ENCODE assay signal across 21 cellular contexts in the genomic region with DNA sequence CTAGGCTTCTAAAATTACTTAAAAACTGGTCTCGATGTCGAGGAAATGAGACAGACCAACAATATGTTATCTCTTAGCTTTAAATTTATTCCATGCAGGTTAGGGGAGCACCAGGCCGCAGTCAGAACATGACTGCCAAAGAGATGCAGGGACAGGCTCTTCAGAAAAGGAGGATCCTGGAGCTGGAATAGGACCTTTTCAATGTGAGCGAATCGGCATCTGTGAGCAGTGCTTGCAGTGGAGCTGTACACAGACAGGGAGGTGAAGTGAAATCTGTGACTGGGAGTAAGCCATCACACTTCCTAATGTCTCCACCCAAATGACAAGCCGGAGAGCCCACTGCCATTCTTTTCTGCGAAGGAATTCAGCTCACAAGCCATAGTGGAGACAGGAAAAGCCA.
A peak's percentile ranks its signal among the peaks of the same experiment; 100 is the strongest.
DNase-seq lines count a peak whose midpoint lies in the region; ATAC-seq, FAIRE-seq and TF ChIP-seq lines count a peak whose summit lies in the region.
"Had no signal": no experiment of that assay in that cellular context is flagged by ENCODE, and none has a peak within 500 bp of the region (broad histone marks: within the 10 kb centered on the region; RNA-seq: fewer than 3 reads in every experiment).

No MANE protein-coding gene starts in this region.

- no peak overlapping the region for H2AFZ ChIP-seq in H1 (ENCODE audit: low read length)

- intact Hi-C loops in gastrocnemius medialis (cut with DNase I; ENCODE audit: low total_unique reads): no loop called here

- H2BK5ac ChIP-seq in H1 (ENCODE audit: low read depth, low read length): no peak overlapping the region

- H2BK12ac ChIP-seq in H1 (ENCODE audit: low read depth, low read length): 0 out of 2 replicates have a peak overlapping the region, but pooled peaks have one; percentile 53

- peak; percentile 13 for FAIRE-seq in A549 (lab: Jason Lieb, UNC)
- FAIRE-seq in H1 (lab: Jason Lieb, UNC): no peak

- in situ Hi-C loops in gastrocnemius medialis (cut with MboI; ENCODE audit: low sequenced_read_pairs in 4 of 4): no loop called here

- DNase-seq in A549 (ENCODE audit: low read depth in 1 of 2, low spot score in 1 of 2) (no peak), SJCRH30 (peak; percentile 34 to 70), H1 (ENCODE audit: low read depth in 1 of 2, low spot score in 2 of 2) (no peak), mesothelial cell of epicardium (ENCODE audit: low spot score in 2 of 2, unreplicated experiment in 2 of 2) (no peak), gastrocnemius medialis (no peak), NOMO-1 treated with DMSO at 0.1 percent for 48 hours (lab: John Stamatoyannopoulos, UW; ENCODE audit: unreplicated experiment) (no peak), NCI-H2081 (lab: John Stamatoyannopoulos, UW) (no peak), Ammon's horn (ENCODE audit: low spot score) (no peak)
- DNase-seq: activated CD4-positive, alpha-beta memory T cell treated with anti-CD3 and anti-CD28 coated beads for 36 hours; activated effector memory CD4-positive, alpha-beta T cell treated with anti-CD3 and anti-CD28 coated beads, Interleukin-2, amount 50 U/mL, for 16 hours; COR-L47; dermis blood vessel endothelial cell; EL; mucosa of descending colon; NCI-H1105 treated with DMSO at 0.1 percent for 48 hours; NCI-H2081 treated with DMSO at 0.1 percent for 48 hours had no signal

- H2BK120ac ChIP-seq in H1 (replicated peaks; ENCODE audit: low read depth, low read length): no peak overlapping the region

- CTCF ChIA-PET in A549 (lab: Yijun Ruan, JAX) (interaction anchor here (0.9 kb wide), 1 partner anchor 20 kb away, joined by 3 read pairs; no protein-coding TSS in a partner anchor), H1 (lab: Charles Lee; ENCODE audit: partially characterized antibody) (interaction anchor here (0.9 to 2.4 kb wide), 4 partner anchors 8 to 21 kb away, joined by 4 to 8 read pairs (median 4); no protein-coding TSS in a partner anchor)

- H3K27ac ChIP-seq in A549 (no peak overlapping the region), SJCRH30 (peak overlapping the region; percentile 84), H1 (ENCODE audit: low read depth, low read length) (no peak overlapping the region), gastrocnemius medialis (peak overlapping the region in 2 of 4 donors; percentile 7 to 14)
- H3K27ac ChIP-seq: prostate gland had no signal

- H3K23me2 ChIP-seq in H1 (ENCODE audit: low read depth, low read length): no peaks in the 10 kb centered on the region

- H3K23ac ChIP-seq in H1 (ENCODE audit: insufficient read length): no peak overlapping the region

- H3K4ac ChIP-seq in H1 (replicated peaks; ENCODE audit: insufficient read length, low read depth, low read length): no peak overlapping the region

- no peaks in the 10 kb centered on the region for H3K27me3 Mint-ChIP-seq in mesothelial cell of epicardium (ENCODE audit: low read depth)
- H3K27me3 Mint-ChIP-seq: stimulated activated memory B cell treated with anti-CD40 and anti-IgM and Interleukin-4, amounts not matched to agents 10 μg/mL and 1 μg/mL and 100 μg/mL, for 72 hours had no signal

- peaks cover 0 to 2% of the 10 kb centered on the region in 2 experiments for H4K20me1 ChIP-seq in H1 (replicated peaks in 1 of 2; ENCODE audit: control insufficient read depth in 1 of 2, insufficient read depth in 2 of 2, low read length in 2 of 2)

- H3K4me2 ChIP-seq in A549 (no peak overlapping the region), H1 (ENCODE audit: insufficient read depth in 1 of 2, low read depth in 2 of 2, low read length in 2 of 2) (no peak overlapping the region)
- H3K4me2 ChIP-seq: smooth muscle cell had no signal

- POLR2A ChIA-PET in A549 (lab: Yijun Ruan, JAX): no interaction called here
- POLR2A ChIA-PET in H1 (lab: Charles Lee; ENCODE audit: partially characterized antibody): no interaction called here

- H3K4me1 Mint-ChIP-seq in mesothelial cell of epicardium: peaks cover 26% of the 10 kb centered on the region
- H3K4me1 Mint-ChIP-seq: stimulated activated memory B cell treated with anti-CD40 and anti-IgM and Interleukin-4, amounts not matched to agents 10 μg/mL and 1 μg/mL and 100 μg/mL, for 72 hours had no signal

- TF ChIP-seq RAD21 in A549 (conservative IDR thresholded peaks at IDR 0.05 in 1 of 2, IDR thresholded peaks at IDR 0.05 in 1 of 2): no peak
- no peak for TF ChIP-seq RAD21 in H1 (IDR thresholded peaks at IDR 0.05 in 1 of 2, conservative IDR thresholded peaks at IDR 0.05 in 1 of 2; ENCODE audit: low read depth in 2 of 2, low read length in 2 of 2)

- 0 out of 2 replicates have a peak overlapping the region, but pooled peaks have one; percentile 44 for H2BK20ac ChIP-seq in H1 (ENCODE audit: low read length)

- no peak overlapping the region for H3K56ac ChIP-seq in H1 (replicated peaks; ENCODE audit: insufficient read length, low read depth, low read length)

- no peaks in the 10 kb centered on the region for H3K36me3 Mint-ChIP-seq in mesothelial cell of epicardium
- H3K36me3 Mint-ChIP-seq: activated CD4-positive, alpha-beta memory T cell treated with anti-CD3 and anti-CD28 coated beads for 36 hours; stimulated activated memory B cell treated with anti-CD40 and anti-IgM and Interleukin-4, amounts not matched to agents 10 μg/mL and 1 μg/mL and 100 μg/mL, for 72 hours had no signal

- TF ChIP-seq EP300 in A549 (IDR thresholded peaks at IDR 0.05) (no peak), H1 (IDR thresholded peaks at IDR 0.05; ENCODE audit: borderline replicate concordance in 1 of 2, low read depth in 2 of 2, low read length in 2 of 2) (no peak)

- no peaks in the 10 kb centered on the region for H3K36me3 ChIP-seq in SJCRH30
- no peaks in the 10 kb centered on the region for H3K36me3 ChIP-seq in H1 (ENCODE audit: control insufficient read depth in 2 of 4, insufficient read depth in 4 of 4, low read length in 3 of 4)
- no peaks in the 10 kb centered on the region for H3K36me3 ChIP-seq in gastrocnemius medialis
- H3K36me3 ChIP-seq: prostate gland had no signal

- H3K4me1 ChIP-seq in A549: peaks cover 31% of the 10 kb centered on the region
- H3K4me1 ChIP-seq in SJCRH30: peaks cover 30% of the 10 kb centered on the region
- peaks cover 0 to 12% (median 8%) of the 10 kb centered on the region in 4 experiments; a peak in 5 of 7 replicates for H3K4me1 ChIP-seq in H1 (replicated peaks in 1 of 4; ENCODE audit: control insufficient read depth in 3 of 4, insufficient read depth in 4 of 4, low read length in 3 of 4)
- peaks cover 0 to 8% of the 10 kb centered on the region in 2 donors for H3K4me1 ChIP-seq in gastrocnemius medialis
- H3K4me1 ChIP-seq: prostate gland had no signal

- ATAC-seq in A549: peak; percentile 34 to 45; a peak in 2 of 6 replicates
- ATAC-seq in gastrocnemius medialis: no peak
- ATAC-seq: mucosa of descending colon, SK-N-SH treated with all-trans-retinoic acid at 6 μM for 48 hours had no signal

- no peak overlapping the region; the same call in 1 of the 2 replicates for H3K18ac ChIP-seq in H1 (ENCODE audit: extremely low read depth, low read length)

- peak overlapping the region; percentile 20 for H3K27ac Mint-ChIP-seq in mesothelial cell of epicardium
- H3K27ac Mint-ChIP-seq: activated CD4-positive, alpha-beta memory T cell treated with anti-CD3 and anti-CD28 coated beads for 36 hours; stimulated activated memory B cell treated with anti-CD40 and anti-IgM and Interleukin-4, amounts not matched to agents 10 μg/mL and 1 μg/mL and 100 μg/mL, for 72 hours; T-helper 2 cell treated with Interferon-gamma antibody and Interleukin-4, amounts not matched to agents 5 μg/mL and 100 μg/mL, for 36 hours had no signal

- H3K4me3 ChIP-seq in A549 (no peak overlapping the region), SJCRH30 (no peak overlapping the region), H1 (ENCODE audit: extremely low read depth in 1 of 4, insufficient read depth in 2 of 4, low read depth in 3 of 4, low read length in 4 of 4) (no peak overlapping the region), gastrocnemius medialis (no peak overlapping the region)
- H3K4me3 ChIP-seq: mucosa of descending colon, prostate gland, smooth muscle cell had no signal

- H4K5ac ChIP-seq in H1 (ENCODE audit: insufficient read length, low read depth, low read length): no peak overlapping the region

- H3K9me3 ChIP-seq in A549 (no peaks in the 10 kb centered on the region), SJCRH30 (replicated peaks) (no peaks in the 10 kb centered on the region), H1 (ENCODE audit: insufficient read depth in 2 of 2, low read depth in 1 of 2, low read length in 1 of 2) (no peaks in the 10 kb centered on the region), gastrocnemius medialis (no peaks in the 10 kb centered on the region)
- H3K9me3 ChIP-seq: mucosa of descending colon, prostate gland had no signal

- no peak for TF ChIP-seq POLR2A in A549 (IDR thresholded peaks at IDR 0.05; ENCODE audit: low read length)
- TF ChIP-seq POLR2A in H1 (IDR thresholded peaks at IDR 0.05; ENCODE audit: control extremely low read depth in 1 of 2, low read depth in 2 of 2, low read length in 2 of 2): no peak
- TF ChIP-seq POLR2A in gastrocnemius medialis (IDR thresholded peaks at IDR 0.05): no peak

- H2AK5ac ChIP-seq in H1 (ENCODE audit: low read depth, low read length): no peak overlapping the region

- H3K79me2 ChIP-seq in H1 (ENCODE audit: control insufficient read depth in 1 of 2, insufficient read depth in 2 of 2, low read length in 2 of 2): 0 out of 4 replicates have a peak, but pooled peaks cover 0 to 3% of the 10 kb centered on the region in 2 experiments

- H2BK15ac ChIP-seq in H1 (ENCODE audit: low read length): no peak overlapping the region; the same call in 1 of the 2 replicates

- no peak overlapping the region for H3K14ac ChIP-seq in H1 (ENCODE audit: insufficient read length)

- no peak overlapping the region for H4K8ac ChIP-seq in H1 (ENCODE audit: extremely low read depth, insufficient read depth, low read length)

- no peaks in the 10 kb centered on the region for H3K9me3 Mint-ChIP-seq in mesothelial cell of epicardium
- H3K9me3 Mint-ChIP-seq: activated CD4-positive, alpha-beta memory T cell treated with anti-CD3 and anti-CD28 coated beads for 36 hours; stimulated activated memory B cell treated with anti-CD40 and anti-IgM and Interleukin-4, amounts not matched to agents 10 μg/mL and 1 μg/mL and 100 μg/mL, for 72 hours; T-helper 2 cell treated with Interferon-gamma antibody and Interleukin-4, amounts not matched to agents 5 μg/mL and 100 μg/mL, for 36 hours had no signal

- H4K91ac ChIP-seq in H1 (replicated peaks; ENCODE audit: insufficient read length, low read length): no peak overlapping the region

- WGBS in A549 (ENCODE audit: missing lambda C conversion rate): 87% methylated on average over 7 of the region's 7 CpGs
- 91% methylated on average over 7 of the region's 7 CpGs; no CpG with 5 or more reads in 1 of the 2 experiments for WGBS in H1 (ENCODE audit: extremely low coverage in 1 of 2, insufficient coverage in 1 of 2, insufficient read length in 1 of 2, insufficient replicate concordance in 2 of 2, low coverage in 1 of 2, low lambda C conversion rate in 2 of 2, missing lambda C conversion rate in 1 of 2), 2 experiments

- no peaks in the 10 kb centered on the region for H3K27me3 ChIP-seq in SJCRH30
- no peaks in the 10 kb centered on the region for H3K27me3 ChIP-seq in H1 (replicated peaks in 1 of 4; ENCODE audit: control insufficient read depth in 3 of 4, extremely low read depth in 1 of 4, insufficient read depth in 3 of 4, low read length in 3 of 4)
- no peaks in the 10 kb centered on the region for H3K27me3 ChIP-seq in gastrocnemius medialis

- TF ChIP-seq CTCF in A549 (IDR thresholded peaks at IDR 0.05) (no peak), H1 (IDR thresholded peaks at IDR 0.05; ENCODE audit: control extremely low read depth in 1 of 3, insufficient read depth in 1 of 3, low read depth in 1 of 3, low read length in 3 of 3) (no peak), mesothelial cell of epicardium (IDR thresholded peaks at IDR 0.05; ENCODE audit: unreplicated experiment) (no peak), gastrocnemius medialis (IDR thresholded peaks at IDR 0.05 in 4 of 5, conservative IDR thresholded peaks at IDR 0.05 in 1 of 5) (no peak)

- no peak overlapping the region for H3K9ac ChIP-seq in H1 (replicated peaks in 1 of 4; ENCODE audit: extremely low read depth in 1 of 4, low read depth in 3 of 4, low read length in 3 of 4)

- no peaks in the 10 kb centered on the region for H3K79me1 ChIP-seq in H1 (ENCODE audit: low read depth, low read length)

- H3K4me3 Mint-ChIP-seq in mesothelial cell of epicardium: no peak overlapping the region
- H3K4me3 Mint-ChIP-seq: activated CD4-positive, alpha-beta memory T cell treated with anti-CD3 and anti-CD28 coated beads for 36 hours; stimulated activated memory B cell treated with anti-CD40 and anti-IgM and Interleukin-4, amounts not matched to agents 10 μg/mL and 1 μg/mL and 100 μg/mL, for 72 hours; T-helper 2 cell treated with Interferon-gamma antibody and Interleukin-4, amounts not matched to agents 5 μg/mL and 100 μg/mL, for 36 hours had no signal

Comparison
In these comparisons a context has a peak if more than half of its experiments do, and no peak if none do; other contexts are left out.
1. ATAC-seq: peak in A549 (2 of 2); none in gastrocnemius medialis (0 of 2).
2. DNase-seq: peak in SJCRH30 (2 of 2); none in A549 (0 of 2), H1 (0 of 2), mesothelial cell of epicardium (0 of 2), gastrocnemius medialis (0 of 2), NOMO-1 treated with DMSO at 0.1 percent for 48 hours (single experiment), NCI-H2081 (0 of 2) and Ammon's horn (single experiment).